13 cellular contexts compared by ENCODE assay signal in the genomic region with DNA sequence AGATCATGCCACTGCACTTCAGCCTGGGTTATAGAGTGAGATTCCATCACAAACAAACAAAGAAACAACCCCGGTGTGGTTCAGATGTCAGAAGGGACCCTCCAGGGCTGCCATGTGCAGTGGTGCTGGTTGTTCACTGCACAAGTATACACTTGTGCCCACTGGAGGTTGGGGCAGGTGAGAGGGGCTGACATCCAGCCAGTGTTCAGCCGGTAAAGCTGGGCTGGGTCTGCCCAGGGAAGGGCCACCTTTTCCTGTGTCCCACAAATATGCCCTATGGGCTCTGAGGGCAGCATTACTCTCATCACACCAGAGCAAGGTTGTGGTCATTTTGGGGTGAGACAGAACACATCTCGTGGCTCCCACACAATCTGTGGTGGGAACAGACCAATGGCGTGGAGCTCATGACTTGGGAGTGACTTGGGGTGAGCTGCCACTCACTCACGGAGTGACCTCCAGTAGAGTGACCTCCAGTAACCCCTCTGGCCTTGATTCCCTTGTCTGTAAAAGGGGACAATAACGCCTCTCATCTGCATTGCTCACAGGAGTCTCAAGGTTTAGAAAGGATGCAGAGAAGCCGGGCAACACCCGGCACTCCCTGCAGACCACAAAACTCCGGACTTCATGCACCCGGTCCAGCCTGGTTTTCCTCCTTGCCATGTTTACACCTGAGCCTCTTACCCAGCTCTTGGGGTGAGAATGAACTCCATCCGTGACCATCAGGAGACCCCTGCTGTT.
A peak's percentile ranks its signal among the peaks of the same experiment; 100 is the strongest.
DNase-seq lines count a peak whose midpoint lies in the region; ATAC-seq, FAIRE-seq and TF ChIP-seq lines count a peak whose summit lies in the region.
"Had no signal": no experiment of that assay in that cellular context is flagged by ENCODE, and none has a peak within 500 bp of the region (broad histone marks: within the 10 kb centered on the region; RNA-seq: fewer than 3 reads in every experiment).

No MANE protein-coding gene starts in this region.

- no peak overlapping the region for H3K56ac ChIP-seq in H1 (replicated peaks; ENCODE audit: insufficient read length, low read depth, low read length)

- H2BK15ac ChIP-seq in H1 (ENCODE audit: low read length) = 0 out of 2 replicates have a peak overlapping the region, but pooled peaks have one; percentile 29

- peaks cover 7% of the 10 kb centered on the region for H3K4me1 Mint-ChIP-seq in stimulated activated memory B cell treated with anti-CD40 and anti-IgM and Interleukin-4, amounts not matched to agents 10 μg/mL and 1 μg/mL and 100 μg/mL, for 72 hours
- H3K4me1 Mint-ChIP-seq: CD4-positive, CD25-positive, alpha-beta regulatory T cell had no signal

- no peaks in the 10 kb centered on the region for H3F3A ChIP-seq in DOHH2 (ENCODE audit: control insufficient read depth, insufficient read depth)

- peaks cover 13% of the 10 kb centered on the region for H3K4me1 ChIP-seq in DOHH2 (ENCODE audit: control insufficient read depth, low read length)
- peaks cover 10% of the 10 kb centered on the region for H3K4me1 ChIP-seq in OCI-LY3 (ENCODE audit: low read length)
- H3K4me1 ChIP-seq in H1 (replicated peaks in 1 of 4; ENCODE audit: control insufficient read depth in 3 of 4, insufficient read depth in 4 of 4, low read length in 3 of 4) = no peaks in the 10 kb centered on the region

- H3K27me3 ChIP-seq in DOHH2 (ENCODE audit: control insufficient read depth, low read length) (0 out of 2 replicates have a peak, but pooled peaks cover 5% of the 10 kb centered on the region), OCI-LY3 (ENCODE audit: low read depth, low read length) (peaks cover 22% of the 10 kb centered on the region), H1 (replicated peaks in 1 of 4; ENCODE audit: control insufficient read depth in 3 of 4, extremely low read depth in 1 of 4, insufficient read depth in 3 of 4, low read length in 3 of 4) (no peaks in the 10 kb centered on the region; a peak in 1 of 7 replicates)

- TF ChIP-seq EP300 in H1 (IDR thresholded peaks at IDR 0.05; ENCODE audit: borderline replicate concordance in 1 of 2, low read depth in 2 of 2, low read length in 2 of 2) = no peak

- CTCF ChIA-PET in H1 (lab: Charles Lee; ENCODE audit: partially characterized antibody) = interaction anchor here (1.0 to 1.5 kb wide), 4 partner anchors 11 to 148 kb away, joined by 3 to 6 read pairs (median 4); no protein-coding TSS in a partner anchor

- no peak overlapping the region for H2BK120ac ChIP-seq in H1 (replicated peaks; ENCODE audit: low read depth, low read length)

- WGBS in H1 (ENCODE audit: extremely low coverage in 1 of 2, insufficient coverage in 1 of 2, insufficient read length in 1 of 2, insufficient replicate concordance in 2 of 2, low coverage in 1 of 2, low lambda C conversion rate in 2 of 2, missing lambda C conversion rate in 1 of 2), 2 experiments = 90% methylated on average over 11 of the region's 11 CpGs; no CpG with 5 or more reads in 1 of the 2 experiments

- H3K23me2 ChIP-seq in H1 (ENCODE audit: low read depth, low read length) = no peaks in the 10 kb centered on the region

- no peaks in the 10 kb centered on the region for H4K20me1 ChIP-seq in DOHH2 (ENCODE audit: control insufficient read depth, insufficient read depth, low read depth, low read length)
- H4K20me1 ChIP-seq in OCI-LY3 (ENCODE audit: insufficient read depth, low read length) = no peaks in the 10 kb centered on the region
- H4K20me1 ChIP-seq in H1 (replicated peaks in 1 of 2; ENCODE audit: control insufficient read depth in 1 of 2, insufficient read depth in 2 of 2, low read length in 2 of 2) = no peaks in the 10 kb centered on the region

- H3K9ac ChIP-seq in OCI-LY3 (ENCODE audit: low read length) (no peak overlapping the region), H1 (replicated peaks in 1 of 4; ENCODE audit: extremely low read depth in 1 of 4, low read depth in 3 of 4, low read length in 3 of 4) (no peak overlapping the region)

- H3K36me3 ChIP-seq in DOHH2 (ENCODE audit: control insufficient read depth, low read length) = no peaks in the 10 kb centered on the region
- H3K36me3 ChIP-seq in OCI-LY3 (replicated peaks; ENCODE audit: low read depth, low read length) = no peaks in the 10 kb centered on the region
- H3K36me3 ChIP-seq in H1 (ENCODE audit: control insufficient read depth in 2 of 4, insufficient read depth in 4 of 4, low read length in 3 of 4) = no peaks in the 10 kb centered on the region

- H3K27ac Mint-ChIP-seq in stimulated activated memory B cell treated with anti-CD40 and anti-IgM and Interleukin-4, amounts not matched to agents 10 μg/mL and 1 μg/mL and 100 μg/mL, for 72 hours = no peak overlapping the region

- peak; percentile 13 for ATAC-seq in stimulated activated memory B cell treated with anti-CD40 and anti-IgM and Interleukin-4, amounts not matched to agents 10 μg/mL and 1 μg/mL and 100 μg/mL, for 72 hours

- no peak overlapping the region for H3K4ac ChIP-seq in H1 (replicated peaks; ENCODE audit: insufficient read length, low read depth, low read length)

- H2AK5ac ChIP-seq in H1 (ENCODE audit: low read depth, low read length) = no peak overlapping the region

- DNase-seq in H1 (ENCODE audit: low read depth in 1 of 2, low spot score in 2 of 2) (no peak), NCI-H1417 treated with DMSO at 0.1 percent for 48 hours (lab: John Stamatoyannopoulos, UW) (no peak), GM13976 (ENCODE audit: low spot score) (no peak), 8988T (no peak)
- DNase-seq: CD4-positive, CD25-positive, alpha-beta regulatory T cell; DMS53; H7; IMR-90; KG1 had no signal

- H2BK20ac ChIP-seq in H1 (ENCODE audit: low read length) = no peak overlapping the region

- H3K14ac ChIP-seq in H1 (ENCODE audit: insufficient read length) = no peak overlapping the region

- no peaks in the 10 kb centered on the region for H3K79me1 ChIP-seq in H1 (ENCODE audit: low read depth, low read length)

- no peak overlapping the region; the same call in 1 of the 2 replicates for H2AFZ ChIP-seq in OCI-LY3 (ENCODE audit: low read depth, low read length)
- H2AFZ ChIP-seq in H1 (ENCODE audit: low read length) = no peak overlapping the region

- TF ChIP-seq CTCF in DOHH2 (IDR thresholded peaks at IDR 0.05; ENCODE audit: low read depth, low read length, poor library complexity, severe bottlenecking) (no peak), OCI-LY3 (IDR thresholded peaks at IDR 0.05; ENCODE audit: low read depth, low read length) (no peak), H1 (IDR thresholded peaks at IDR 0.05; ENCODE audit: control extremely low read depth in 1 of 3, insufficient read depth in 1 of 3, low read depth in 1 of 3, low read length in 3 of 3) (no peak), GM13976 (IDR thresholded peaks at IDR 0.05; ENCODE audit: borderline replicate concordance, control extremely low read depth, extremely low read depth, insufficient read depth, missing control alignments) (no peak)

- POLR2A ChIA-PET in H1 (lab: Charles Lee; ENCODE audit: partially characterized antibody) = interaction anchor here (0.6 kb wide), 1 partner anchor 12 kb away, joined by 4 read pairs; no protein-coding TSS in a partner anchor

- no peaks in the 10 kb centered on the region for H3K79me2 ChIP-seq in DOHH2 (ENCODE audit: control insufficient read depth, low read length)
- no peaks in the 10 kb centered on the region for H3K79me2 ChIP-seq in OCI-LY3 (ENCODE audit: low read length)
- H3K79me2 ChIP-seq in H1 (ENCODE audit: control insufficient read depth in 1 of 2, insufficient read depth in 2 of 2, low read length in 2 of 2) = no peaks in the 10 kb centered on the region

- no peak overlapping the region for H4K8ac ChIP-seq in H1 (ENCODE audit: extremely low read depth, insufficient read depth, low read length)

- no peak overlapping the region for H4K5ac ChIP-seq in H1 (ENCODE audit: insufficient read length, low read depth, low read length)

- H3K4me3 Mint-ChIP-seq in stimulated activated memory B cell treated with anti-CD40 and anti-IgM and Interleukin-4, amounts not matched to agents 10 μg/mL and 1 μg/mL and 100 μg/mL, for 72 hours = no peak overlapping the region
- H3K4me3 Mint-ChIP-seq: CD4-positive, CD25-positive, alpha-beta regulatory T cell had no signal

- in situ Hi-C loops in GM13976 (cut with MboI; ENCODE audit: low sequenced_read_pairs, unreplicated experiment) = no loop called here

- no peaks in the 10 kb centered on the region for H3K9me2 ChIP-seq in DOHH2 (replicated peaks; ENCODE audit: control insufficient read depth, low read length)

- no peaks in the 10 kb centered on the region for H3K9me3 ChIP-seq in DOHH2 (ENCODE audit: control insufficient read depth, insufficient read depth, low read length)
- no peaks in the 10 kb centered on the region for H3K9me3 ChIP-seq in OCI-LY3 (ENCODE audit: insufficient read depth, low read length)
- H3K9me3 ChIP-seq in H1 (ENCODE audit: insufficient read depth in 2 of 2, low read depth in 1 of 2, low read length in 1 of 2) = no peaks in the 10 kb centered on the region

- H3K27ac ChIP-seq in DOHH2 (ENCODE audit: low read depth, low read length) = no peak overlapping the region
- H3K27ac ChIP-seq in OCI-LY3 (ENCODE audit: low read length) = no peak overlapping the region
- no peak overlapping the region for H3K27ac ChIP-seq in H1 (ENCODE audit: low read depth, low read length)

- FAIRE-seq in H1 (lab: Jason Lieb, UNC) = no peak
- FAIRE-seq: GM18507 had no signal

- no peak overlapping the region for H3K23ac ChIP-seq in H1 (ENCODE audit: insufficient read length)

- no peak for TF ChIP-seq POLR2A in H1 (IDR thresholded peaks at IDR 0.05; ENCODE audit: control extremely low read depth in 1 of 2, low read depth in 2 of 2, low read length in 2 of 2)

- no peak overlapping the region for H3K18ac ChIP-seq in H1 (ENCODE audit: extremely low read depth, low read length)

- no peaks in the 10 kb centered on the region for H3K9me3 Mint-ChIP-seq in stimulated activated memory B cell treated with anti-CD40 and anti-IgM and Interleukin-4, amounts not matched to agents 10 μg/mL and 1 μg/mL and 100 μg/mL, for 72 hours

- peak overlapping the region; percentile 42 for H3K4me2 ChIP-seq in DOHH2 (ENCODE audit: low read length)
- H3K4me2 ChIP-seq in OCI-LY3 (ENCODE audit: low read length) = peak overlapping the region; percentile 10; the same call in 1 of the 2 replicates
- H3K4me2 ChIP-seq in H1 (ENCODE audit: insufficient read depth in 1 of 2, low read depth in 2 of 2, low read length in 2 of 2) = no peak overlapping the region

- H2BK12ac ChIP-seq in H1 (ENCODE audit: low read depth, low read length) = 0 out of 2 replicates have a peak overlapping the region, but pooled peaks have one; percentile 6

- TF ChIP-seq RAD21 in H1 (IDR thresholded peaks at IDR 0.05 in 1 of 2, conservative IDR thresholded peaks at IDR 0.05 in 1 of 2; ENCODE audit: low read depth in 2 of 2, low read length in 2 of 2) = 0 out of 4 replicates have a peak, but pooled peaks of 1 of the 2 experiments have one; percentile 10

- no peak overlapping the region for H4K91ac ChIP-seq in H1 (replicated peaks; ENCODE audit: insufficient read length, low read length)

- H2BK5ac ChIP-seq in H1 (ENCODE audit: low read depth, low read length) = no peak overlapping the region

- peaks cover 30% of the 10 kb centered on the region for H3K27me3 Mint-ChIP-seq in stimulated activated memory B cell treated with anti-CD40 and anti-IgM and Interleukin-4, amounts not matched to agents 10 μg/mL and 1 μg/mL and 100 μg/mL, for 72 hours

- no peak overlapping the region for H3K4me3 ChIP-seq in DOHH2 (ENCODE audit: low read length)
- H3K4me3 ChIP-seq in OCI-LY3 (ENCODE audit: low read length) = no peak overlapping the region
- no peak overlapping the region for H3K4me3 ChIP-seq in H1 (ENCODE audit: extremely low read depth in 1 of 4, insufficient read depth in 2 of 4, low read depth in 3 of 4, low read length in 4 of 4)

- no peaks in the 10 kb centered on the region for H3K36me3 Mint-ChIP-seq in stimulated activated memory B cell treated with anti-CD40 and anti-IgM and Interleukin-4, amounts not matched to agents 10 μg/mL and 1 μg/mL and 100 μg/mL, for 72 hours
- H3K36me3 Mint-ChIP-seq: CD4-positive, CD25-positive, alpha-beta regulatory T cell had no signal

Comparison
In these comparisons a context has a peak if more than half of its experiments do, and no peak if none do; other contexts are left out.
1. H3K4me2 ChIP-seq: peak in DOHH2 (single experiment) and OCI-LY3 (single experiment); none in H1 (0 of 2).